1 cellular context compared by ENCODE assay signal in genomic region chr11:107719062-107719461, GRCh38.
TF ChIP-seq lines count a peak whose summit lies in the region.

No MANE protein-coding gene starts in this region.

TF ChIP-seq in SK-N-SH, 30 proteins besides CTCF, POLR2A, EP300 and RAD21 (continued from another document):
- no peak for TF ChIP-seq PBX3 (IDR thresholded peaks at IDR 0.05)
- no peak for TF ChIP-seq MAX (IDR thresholded peaks at IDR 0.05; ENCODE audit: low read depth)
